18 cellular contexts compared by ENCODE assay signal in the genomic region with DNA sequence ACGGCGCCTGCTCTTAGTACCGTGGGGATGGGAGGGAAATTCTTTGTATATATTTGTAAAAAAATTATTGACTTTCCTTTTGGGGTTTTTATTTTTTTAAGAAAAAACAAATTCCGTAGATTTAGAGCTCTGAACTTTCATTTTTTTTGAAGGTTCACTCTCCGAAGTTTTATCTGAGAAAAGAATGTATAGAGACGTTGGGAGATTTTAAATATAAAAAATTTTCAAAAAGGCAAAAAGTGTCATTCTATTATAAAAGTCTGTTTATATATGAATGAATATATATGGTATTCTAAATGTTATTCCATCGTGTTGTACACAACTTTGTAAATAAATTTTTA. TPM values are rescaled to one million over a fixed set of nuclear protein-coding genes. Genes with fewer than 3 reads are reported as not detected.
DNase-seq lines count a peak whose midpoint lies in the region; ATAC-seq and TF ChIP-seq lines count a peak whose summit lies in the region.
"Had no signal": no experiment of that assay in that cellular context is flagged by ENCODE, and none has a peak within 500 bp of the region (broad histone marks: within the 10 kb centered on the region; RNA-seq: fewer than 3 reads in every experiment).

No MANE protein-coding gene starts in this region.

- peaks cover 62% of the 10 kb centered on the region for H3K9me3 ChIP-seq in BLaER1
- peaks cover 0 to 13% (median 0%) of the 10 kb centered on the region in 3 experiments for H3K9me3 ChIP-seq in naive thymus-derived CD4-positive, alpha-beta T cell (ENCODE audit: control insufficient read depth in 2 of 3, low read length in 3 of 3)

- H3K4me2 ChIP-seq in BLaER1 (no peak overlapping the region), GM23338 (peak overlapping the region; percentile 88)

- TF ChIP-seq CTCF in GM23338 (conservative IDR thresholded peaks at IDR 0.05; ENCODE audit: low read depth in 2 of 2) = no peak

- H3K27ac Mint-ChIP-seq in GM23338 = no peak overlapping the region
- H3K27ac Mint-ChIP-seq in activated naive CD8-positive, alpha-beta T cell treated with anti-CD3 and anti-CD28 coated beads, Interleukin-2, amount 50 U/mL, for 24 hours = peak overlapping the region; percentile 54
- peak overlapping the region in 5 of 9 donors; percentile 46 to 92 (median 64) for H3K27ac Mint-ChIP-seq in naive thymus-derived CD4-positive, alpha-beta T cell

- H3K27me3 Mint-ChIP-seq in GM23338 (ENCODE audit: insufficient read depth, low read depth, poor library complexity) = peaks cover 78% of the 10 kb centered on the region
- H3K27me3 Mint-ChIP-seq in activated naive CD8-positive, alpha-beta T cell treated with anti-CD3 and anti-CD28 coated beads, Interleukin-2, amount 50 U/mL, for 24 hours = peaks cover 81% of the 10 kb centered on the region
- peaks cover 64 to 85% (median 76%) of the 10 kb centered on the region in 5 donors for H3K27me3 Mint-ChIP-seq in naive thymus-derived CD4-positive, alpha-beta T cell

- H3K4me3 ChIP-seq in BLaER1 = peak overlapping the region; percentile 52; the same call in 1 of the 2 replicates
- H3K4me3 ChIP-seq in GM23338 = peak overlapping the region; percentile 61
- H3K4me3 ChIP-seq in naive thymus-derived CD4-positive, alpha-beta T cell (ENCODE audit: low read length) = no peak overlapping the region

- H3K36me3 ChIP-seq in BLaER1 (no peaks in the 10 kb centered on the region), GM23338 (ENCODE audit: insufficient read depth) (no peaks in the 10 kb centered on the region)
- no peaks in the 10 kb centered on the region for H3K36me3 ChIP-seq in naive thymus-derived CD4-positive, alpha-beta T cell (ENCODE audit: control insufficient read depth in 2 of 3, insufficient read depth in 3 of 3, low read length in 3 of 3)

- POLR2A ChIA-PET in naive thymus-derived CD4-positive, alpha-beta T cell (lab: Charles Lee) = no interaction called here

- H3K9me3 Mint-ChIP-seq in GM23338 = peaks cover 4% of the 10 kb centered on the region; the same call in 2 of the 3 replicates
- peaks cover 8% of the 10 kb centered on the region for H3K9me3 Mint-ChIP-seq in activated naive CD8-positive, alpha-beta T cell treated with anti-CD3 and anti-CD28 coated beads, Interleukin-2, amount 50 U/mL, for 24 hours
- peaks cover 0 to 68% (median 34%) of the 10 kb centered on the region in 11 donors for H3K9me3 Mint-ChIP-seq in naive thymus-derived CD4-positive, alpha-beta T cell

- peaks cover 32% of the 10 kb centered on the region for H3K36me3 Mint-ChIP-seq in GM23338 (ENCODE audit: low read depth)
- H3K36me3 Mint-ChIP-seq in activated naive CD8-positive, alpha-beta T cell treated with anti-CD3 and anti-CD28 coated beads, Interleukin-2, amount 50 U/mL, for 24 hours (ENCODE audit: low read depth) = peaks cover 15% of the 10 kb centered on the region
- H3K36me3 Mint-ChIP-seq in naive thymus-derived CD4-positive, alpha-beta T cell = peaks cover 0 to 35% (median 1%) of the 10 kb centered on the region in 5 donors

- peaks cover 36% of the 10 kb centered on the region for H3K4me1 Mint-ChIP-seq in GM23338
- H3K4me1 Mint-ChIP-seq in activated naive CD8-positive, alpha-beta T cell treated with anti-CD3 and anti-CD28 coated beads, Interleukin-2, amount 50 U/mL, for 24 hours = peaks cover 40% of the 10 kb centered on the region
- peaks cover 16 to 68% (median 49%) of the 10 kb centered on the region in 7 donors for H3K4me1 Mint-ChIP-seq in naive thymus-derived CD4-positive, alpha-beta T cell

- ATAC-seq in GM23338 (no peak), GM21423 (IDR thresholded peaks at IDR 0.05; ENCODE audit: unreplicated experiment) (no peak)
- ATAC-seq in activated naive CD8-positive, alpha-beta T cell treated with anti-CD3 and anti-CD28 coated beads, Interleukin-2, amount 50 U/mL, for 24 hours = no peak
- ATAC-seq in naive thymus-derived CD4-positive, alpha-beta T cell = no peak
- ATAC-seq: Panc1 had no signal

- no peak overlapping the region for H2AFZ ChIP-seq in GM23338

- H4K20me1 ChIP-seq in BLaER1 (peaks cover 58% of the 10 kb centered on the region), GM23338 (replicated peaks; ENCODE audit: insufficient read depth) (no peaks in the 10 kb centered on the region)

- peaks cover 27% of the 10 kb centered on the region for H3K79me2 ChIP-seq in GM23338 (replicated peaks; ENCODE audit: insufficient read depth)

- H3K27me3 ChIP-seq in BLaER1 (peaks cover 100% of the 10 kb centered on the region), GM23338 (ENCODE audit: insufficient read depth) (peaks cover 67% of the 10 kb centered on the region)
- H3K27me3 ChIP-seq in naive thymus-derived CD4-positive, alpha-beta T cell (ENCODE audit: control insufficient read depth in 2 of 2, insufficient read depth in 2 of 2, low read length in 2 of 2) = peaks cover 39 to 70% of the 10 kb centered on the region in 2 donors

- DNase-seq in GM23338 (ENCODE audit: low spot score) (no peak), cortex of kidney (lab: John Stamatoyannopoulos, UW) (no peak), middle frontal gyrus (ENCODE audit: extremely low spot score, low spot score) (no peak), NCI-H1105 treated with DMSO at 0.1 percent for 48 hours (lab: John Stamatoyannopoulos, UW) (no peak)
- no peak for DNase-seq in activated naive CD8-positive, alpha-beta T cell treated with anti-CD3 and anti-CD28 coated beads, Interleukin-2, amount 50 U/mL, for 24 hours
- no peak for DNase-seq in naive thymus-derived CD4-positive, alpha-beta T cell
- DNase-seq: hippocampal formation; NCI-H1092; NCI-H510A treated with DMSO at 0.1 percent for 48 hours; stimulated activated CD4-positive, alpha-beta T cell treated with anti-CD3 and anti-CD28 coated beads, Interleukin-4, amount 100 ng/mL, for 1 hour had no signal

- no peaks in the 10 kb centered on the region for H3K4me1 ChIP-seq in BLaER1
- H3K4me1 ChIP-seq in GM23338 (ENCODE audit: insufficient read depth) = peaks cover 37% of the 10 kb centered on the region
- H3K4me1 ChIP-seq in naive thymus-derived CD4-positive, alpha-beta T cell (ENCODE audit: control insufficient read depth in 2 of 2, insufficient read depth in 2 of 2, low read length in 2 of 2) = peaks cover 8 to 18% of the 10 kb centered on the region in 2 donors

- H3K9me2 ChIP-seq in GM23338 (ENCODE audit: insufficient read depth) = no peaks in the 10 kb centered on the region

- intact Hi-C loops in naive thymus-derived CD4-positive, alpha-beta T cell (cut with micrococcal nuclease) = loop anchor here (1.0 to 5.0 kb wide), 4 partner anchors 7 to 923 kb away; a partner anchor contains a TSS

- H3K27ac ChIP-seq in BLaER1 (no peak overlapping the region), GM23338 (ENCODE audit: low read depth) (no peak overlapping the region)
- no peak overlapping the region for H3K27ac ChIP-seq in naive thymus-derived CD4-positive, alpha-beta T cell (ENCODE audit: low read depth, low read length)
- H3K27ac ChIP-seq: C4-2B had no signal

- peak overlapping the region; percentile 96 for H3K4me3 Mint-ChIP-seq in GM23338
- no peak overlapping the region for H3K4me3 Mint-ChIP-seq in activated naive CD8-positive, alpha-beta T cell treated with anti-CD3 and anti-CD28 coated beads, Interleukin-2, amount 50 U/mL, for 24 hours
- peak overlapping the region; percentile 68 to 82 (median 75) for H3K4me3 Mint-ChIP-seq in naive thymus-derived CD4-positive, alpha-beta T cell

- peaks cover 13% of the 10 kb centered on the region; the same call in 1 of the 2 replicates for H3F3A ChIP-seq in GM23338 (replicated peaks; ENCODE audit: low read depth)

- H3K9ac ChIP-seq in BLaER1 = no peak overlapping the region

- CTCF ChIA-PET in naive thymus-derived CD4-positive, alpha-beta T cell (lab: Charles Lee) = no interaction called here

TF ChIP-seq in GM23338, 12 proteins besides CTCF, POLR2A, EP300 and RAD21:
- no peak for TF ChIP-seq EZH2phosphoT487 (IDR thresholded peaks at IDR 0.05; ENCODE audit: unreplicated experiment)
- TF ChIP-seq EZH2 (IDR thresholded peaks at IDR 0.05; ENCODE audit: low read depth, unreplicated experiment) = peak; percentile 62

RNA-seq across cellular contexts. Expression of a gene that starts 2.4 kb away (rescaled TPM):
- 41.3 and 49.0 TPM in 2 replicates for total RNA-seq in GM23338 (2014; rRNA removed; shearing (Covaris generic))
- 13.8 and 14.3 TPM in 2 replicates for polyA plus RNA-seq in GM23338 (2016; fragmentation: Nextera tagmentation; extraction: Ambion mirVana)
- total RNA-seq in naive thymus-derived CD4-positive, alpha-beta T cell = not detected
- polyA plus RNA-seq in naive thymus-derived CD4-positive, alpha-beta T cell = not detected
- total RNA-seq: endothelial cell of umbilical vein; mesenteric fat pad; renal cortical epithelial cell; T-helper 2 cell treated with Interferon-gamma antibody and Interleukin-4, amounts not matched to agents 100 ng/mL and 5 ng/mL, for 36 hours had no signal
- polyA plus RNA-seq: endothelial cell of umbilical vein had no signal

RNA-seq across cellular contexts. Expression of a gene that starts 42.7 kb away (rescaled TPM):
- total RNA-seq in GM23338 (2014; rRNA removed; shearing (Covaris generic)) = 34.6 and 42.1 TPM in 2 replicates
- polyA plus RNA-seq in GM23338 (2016; fragmentation: Nextera tagmentation; extraction: Ambion mirVana) = 19.7 and 24.1 TPM in 2 replicates
- total RNA-seq in naive thymus-derived CD4-positive, alpha-beta T cell = 10 to 100 TPM; 16.1 to 29.8 (median 27.3) TPM
- polyA plus RNA-seq in naive thymus-derived CD4-positive, alpha-beta T cell = 10 to 100 TPM; 21.0 to 25.1 TPM

Comparison
In these comparisons a context has a peak if more than half of its experiments do, and no peak if none do; other contexts are left out.
1. RNA of a gene that starts 2.4 kb away (total RNA-seq): 41.3 to 49.0 TPM in GM23338; not detected in naive thymus-derived CD4-positive, alpha-beta T cell; every median in the first group is over 10 times any median in the second.